In the genomic region with DNA sequence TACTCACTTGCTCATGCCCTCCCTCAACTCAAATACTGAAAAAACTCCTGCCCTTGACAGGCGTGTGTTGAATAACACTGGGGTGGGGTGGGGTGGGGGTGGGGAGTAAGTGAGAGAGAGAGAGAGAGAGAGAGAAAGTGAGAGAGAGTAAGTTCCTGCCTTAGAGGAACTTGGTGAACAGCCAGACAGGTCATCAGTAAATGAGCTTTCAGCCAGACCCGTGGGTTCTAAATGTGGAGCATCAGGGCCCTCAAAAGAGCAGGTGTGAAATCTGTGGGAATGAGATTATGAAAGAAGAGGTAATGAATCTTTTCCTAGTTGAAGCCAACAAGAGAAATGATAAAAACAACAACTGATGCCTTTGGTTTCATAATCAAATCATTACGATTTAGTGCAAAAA, we compare ENCODE assay signal across 25 cellular contexts.
"Had no signal": no experiment of that assay in that cellular context is flagged by ENCODE, and none has a peak within 500 bp of the region (broad histone marks: within the 10 kb centered on the region; RNA-seq: fewer than 3 reads in every experiment).

No MANE protein-coding gene starts in this region.

- DNase-seq: dorsolateral prefrontal cortex; effector CD4-positive, alpha-beta T cell; foreskin keratinocyte; heart left ventricle; hippocampal formation; islet precursor cell; kidney glomerular epithelial cell; left ventricle myocardium superior; lower lobe of right lung; naive thymus-derived CD4-positive, alpha-beta T cell; nucleus accumbens; stimulated activated CD4-positive, alpha-beta T cell treated with anti-CD3 and anti-CD28 coated beads, Interleukin-2, amount 100 ng/mL, for 24 hours; stimulated activated CD4-positive, alpha-beta T cell treated with anti-CD3 and anti-CD28 coated beads, Interleukin-4, amount 100 ng/mL, for 24 hours; stimulated activated naive CD4-positive, alpha-beta T cell treated with Interleukin-2 at 50 U/mL for 16 hours; stomach; thyroid gland; trophoblast cell had no signal

- H3K4me3 ChIP-seq: dorsolateral prefrontal cortex, gastroesophageal sphincter, heart left ventricle, lower lobe of right lung, neural progenitor cell, prostate gland, right atrium auricular region, stomach, thyroid gland, vagina had no signal

- ATAC-seq: esophagus mucosa; foreskin keratinocyte; gastroesophageal sphincter; heart left ventricle; left ventricle myocardium superior; lower lobe of right lung; naive thymus-derived CD4-positive, alpha-beta T cell; sciatic nerve; stimulated activated effector memory CD8-positive, alpha-beta T cell treated with anti-CD3 and anti-CD28 coated beads, Interleukin-12 subunit alpha, Interleukin-12 subunit beta, amount 100 ng/mL, for 72 hours had no signal
